ENCODE assay signal across 24 cellular contexts in the genomic region with DNA sequence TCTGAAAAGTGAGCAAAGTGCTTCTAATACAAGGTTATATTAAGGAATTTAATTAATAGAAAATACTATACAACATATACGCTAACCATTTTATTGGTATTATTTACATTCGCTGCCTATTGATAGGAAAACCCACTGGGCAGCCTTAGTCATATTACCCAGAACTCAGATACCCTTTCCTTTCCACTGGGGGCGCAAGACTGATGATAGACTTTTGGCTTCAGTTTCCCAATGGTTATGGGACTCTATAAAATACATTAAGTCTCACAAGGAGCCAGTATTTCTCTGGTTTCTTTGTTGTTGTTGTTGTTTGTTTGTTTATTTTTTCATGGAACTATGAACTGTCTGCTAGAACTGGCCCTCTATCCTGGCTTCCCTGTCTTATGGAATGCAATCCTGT.
DNase-seq lines count a peak whose midpoint lies in the region; ATAC-seq and TF ChIP-seq lines count a peak whose summit lies in the region.
"Had no signal": no experiment of that assay in that cellular context is flagged by ENCODE, and none has a peak within 500 bp of the region (broad histone marks: within the 10 kb centered on the region; RNA-seq: fewer than 3 reads in every experiment).

No MANE protein-coding gene starts in this region.

- no peaks in the 10 kb centered on the region for H3K36me3 Mint-ChIP-seq in WTC11
- H3K36me3 Mint-ChIP-seq: activated naive CD8-positive, alpha-beta T cell treated with anti-CD3 and anti-CD28 coated beads for 36 hours; IgD-negative memory B cell; natural killer cell treated with Interleukin-12 subunit alpha and Interleukin-12 subunit beta and Interleukin-15 and Interleukin-18, amount 100 ng/mL, for 72 hours had no signal

- H3K36me3 ChIP-seq in Loucy (ENCODE audit: insufficient read depth, low read length): no peaks in the 10 kb centered on the region
- H3K36me3 ChIP-seq in psoas muscle (ENCODE audit: insufficient read depth in 1 of 2, low read depth in 1 of 2): no peaks in the 10 kb centered on the region
- H3K36me3 ChIP-seq: esophagus muscularis mucosa, left ventricle myocardium inferior, sigmoid colon, upper lobe of right lung had no signal

- POLR2A ChIA-PET in WTC11 (lab: Charles Lee): no interaction called here

- intact Hi-C loops in psoas muscle (cut with DNase I): no loop called here

- peaks cover 4% of the 10 kb centered on the region; the same call in 1 of the 2 replicates for H3K4me1 Mint-ChIP-seq in WTC11
- H3K4me1 Mint-ChIP-seq: activated naive CD8-positive, alpha-beta T cell treated with anti-CD3 and anti-CD28 coated beads for 36 hours; activated T-helper 17 cell treated with anti-CD3 and anti-CD28 coated beads, Interleukin-2, amount 50 U/mL, for 72 hours; IgD-negative memory B cell had no signal

- H3K27me3 ChIP-seq in Loucy (ENCODE audit: insufficient read depth, low read length, poor library complexity, severe bottlenecking) (no peaks in the 10 kb centered on the region), psoas muscle (ENCODE audit: insufficient read depth in 3 of 3, low read length in 2 of 3) (no peaks in the 10 kb centered on the region)
- H3K27me3 ChIP-seq: esophagus muscularis mucosa, sigmoid colon, upper lobe of right lung had no signal

- no peaks in the 10 kb centered on the region for H3K9me2 ChIP-seq in Loucy (replicated peaks; ENCODE audit: low read depth, low read length)

- peak; percentile 41 for ATAC-seq in WTC11
- ATAC-seq in HG02763 (IDR thresholded peaks at IDR 0.05; ENCODE audit: unreplicated experiment): no peak
- ATAC-seq in psoas muscle: no peak
- ATAC-seq: activated T-helper 17 cell treated with anti-CD3 and anti-CD28 coated beads, Interleukin-2, amount 50 U/mL, for 72 hours; upper lobe of right lung had no signal

- 95 to 96% (median 96%) methylated on average over 3 of the region's 3 CpGs for WGBS in psoas muscle, 3 donors

- no peaks in the 10 kb centered on the region for H3K79me2 ChIP-seq in Loucy (ENCODE audit: insufficient read depth, low read length)

- H3K27ac Mint-ChIP-seq in WTC11: no peak overlapping the region
- H3K27ac Mint-ChIP-seq: activated naive CD8-positive, alpha-beta T cell treated with anti-CD3 and anti-CD28 coated beads for 36 hours; activated T-helper 17 cell treated with anti-CD3 and anti-CD28 coated beads, Interleukin-2, amount 50 U/mL, for 72 hours; IgD-negative memory B cell; natural killer cell treated with Interleukin-12 subunit alpha and Interleukin-12 subunit beta and Interleukin-15 and Interleukin-18, amount 100 ng/mL, for 72 hours had no signal

- H3K9ac ChIP-seq in Loucy (ENCODE audit: low read depth, low read length, poor library complexity, severe bottlenecking): no peak overlapping the region

- peaks cover 9% of the 10 kb centered on the region for H3K4me1 ChIP-seq in Loucy (ENCODE audit: insufficient read depth, low read length, poor library complexity, severe bottlenecking)
- no peaks in the 10 kb centered on the region for H3K4me1 ChIP-seq in psoas muscle
- H3K4me1 ChIP-seq: esophagus muscularis mucosa, left ventricle myocardium inferior, sigmoid colon, upper lobe of right lung had no signal

- H2AFZ ChIP-seq in Loucy (ENCODE audit: low read length): no peak overlapping the region

- no peaks in the 10 kb centered on the region for H3K27me3 Mint-ChIP-seq in WTC11 (ENCODE audit: low read depth)
- H3K27me3 Mint-ChIP-seq: activated naive CD8-positive, alpha-beta T cell treated with anti-CD3 and anti-CD28 coated beads for 36 hours; activated T-helper 17 cell treated with anti-CD3 and anti-CD28 coated beads, Interleukin-2, amount 50 U/mL, for 72 hours; IgD-negative memory B cell; natural killer cell treated with Interleukin-12 subunit alpha and Interleukin-12 subunit beta and Interleukin-15 and Interleukin-18, amount 100 ng/mL, for 72 hours had no signal

- TF ChIP-seq CTCF in 22Rv1 (IDR thresholded peaks at IDR 0.05) (peak; percentile 55), GM12865 (IDR thresholded peaks at IDR 0.05; ENCODE audit: insufficient read depth, low read depth, low read length, missing control alignments) (peak; percentile 32), Loucy (conservative IDR thresholded peaks at IDR 0.05; ENCODE audit: low read length) (peak; percentile 55), WTC11 (IDR thresholded peaks at IDR 0.05) (0 out of 2 replicates have a peak, but pooled peaks have one; percentile 16), psoas muscle (IDR thresholded peaks at IDR 0.05) (no peak)

- CTCF ChIA-PET in WTC11 (lab: Charles Lee): interaction anchor here (0.6 to 1.9 kb wide), 7 partner anchors 10 to 216 kb away, joined by 3 to 8 read pairs (median 3); no protein-coding TSS in a partner anchor

- H3K27ac ChIP-seq in 22Rv1 (no peak overlapping the region), psoas muscle (no peak overlapping the region), caudate nucleus (ENCODE audit: low read depth, low read length) (no peak overlapping the region)
- H3K27ac ChIP-seq: esophagus muscularis mucosa, left ventricle myocardium inferior, sigmoid colon, upper lobe of right lung had no signal

- H3K9me3 ChIP-seq in Loucy (ENCODE audit: insufficient read depth, low read depth, low read length) (no peaks in the 10 kb centered on the region), psoas muscle (no peaks in the 10 kb centered on the region)
- H3K9me3 ChIP-seq: esophagus muscularis mucosa, left ventricle myocardium inferior, sigmoid colon, upper lobe of right lung had no signal

- H3K4me3 ChIP-seq in GM12865 (ENCODE audit: low read depth, low read length) (no peak overlapping the region), Loucy (ENCODE audit: low read length, poor library complexity, severe bottlenecking) (no peak overlapping the region), psoas muscle (no peak overlapping the region)
- H3K4me3 ChIP-seq: esophagus muscularis mucosa, left ventricle myocardium inferior, sigmoid colon, upper lobe of right lung had no signal

- no peak overlapping the region for H3K4me3 Mint-ChIP-seq in WTC11
- H3K4me3 Mint-ChIP-seq: activated naive CD8-positive, alpha-beta T cell treated with anti-CD3 and anti-CD28 coated beads for 36 hours; activated T-helper 17 cell treated with anti-CD3 and anti-CD28 coated beads, Interleukin-2, amount 50 U/mL, for 72 hours; IgD-negative memory B cell; natural killer cell treated with Interleukin-12 subunit alpha and Interleukin-12 subunit beta and Interleukin-15 and Interleukin-18, amount 100 ng/mL, for 72 hours had no signal

- DNase-seq in GM12865 (ENCODE audit: low read depth) (no peak), WTC11 (ENCODE audit: low spot score) (no peak), psoas muscle (no peak), caudate nucleus (lab: John Stamatoyannopoulos, UW) (no peak)
- DNase-seq in activated CD4-positive, alpha-beta T cell treated with anti-CD3 and anti-CD28 coated beads, Interleukin-2, amount 50 U/mL, for 48 hours: no peak
- DNase-seq: activated CD4-positive, alpha-beta T cell treated with anti-CD3 and anti-CD28 coated beads for 4 hours; activated naive CD8-positive, alpha-beta T cell treated with anti-CD3 and anti-CD28 coated beads for 36 hours; C1 segment of cervical spinal cord; Calu3; hippocampal formation; left ventricle myocardium inferior; NCI-H146; NCI-H748 treated with DMSO at 0.1 percent for 48 hours; sigmoid colon; stimulated activated CD4-positive, alpha-beta T cell treated with anti-CD3 and anti-CD28 coated beads, Interleukin-15, amount 100 ng/mL, for 24 hours; T-helper 1 cell; upper lobe of right lung had no signal

- no peaks in the 10 kb centered on the region for H3F3A ChIP-seq in Loucy (ENCODE audit: low read depth)

- no peaks in the 10 kb centered on the region for H4K20me1 ChIP-seq in Loucy (ENCODE audit: insufficient read depth, low read length, poor library complexity, severe bottlenecking)

- no peaks in the 10 kb centered on the region for H3K9me3 Mint-ChIP-seq in WTC11
- H3K9me3 Mint-ChIP-seq: activated naive CD8-positive, alpha-beta T cell treated with anti-CD3 and anti-CD28 coated beads for 36 hours; activated T-helper 17 cell treated with anti-CD3 and anti-CD28 coated beads, Interleukin-2, amount 50 U/mL, for 72 hours; natural killer cell treated with Interleukin-12 subunit alpha and Interleukin-12 subunit beta and Interleukin-15 and Interleukin-18, amount 100 ng/mL, for 72 hours had no signal

- no peak overlapping the region for H3K4me2 ChIP-seq in Loucy (ENCODE audit: low read depth, low read length, poor library complexity, severe bottlenecking)

TF ChIP-seq in WTC11, 78 proteins besides CTCF, POLR2A, EP300 and RAD21:
- TF ChIP-seq ZBTB21 (CRISPR knock-in tag; IDR thresholded peaks at IDR 0.05; ENCODE audit: borderline replicate concordance) (no peak), SP1 (CRISPR knock-in tag; conservative IDR thresholded peaks at IDR 0.05) (no peak), KAT7 (CRISPR knock-in tag; IDR thresholded peaks at IDR 0.05; ENCODE audit: borderline replicate concordance) (no peak), ZNF416 (CRISPR knock-in tag; IDR thresholded peaks at IDR 0.05) (no peak)
- TF ChIP-seq, protein P1, sequence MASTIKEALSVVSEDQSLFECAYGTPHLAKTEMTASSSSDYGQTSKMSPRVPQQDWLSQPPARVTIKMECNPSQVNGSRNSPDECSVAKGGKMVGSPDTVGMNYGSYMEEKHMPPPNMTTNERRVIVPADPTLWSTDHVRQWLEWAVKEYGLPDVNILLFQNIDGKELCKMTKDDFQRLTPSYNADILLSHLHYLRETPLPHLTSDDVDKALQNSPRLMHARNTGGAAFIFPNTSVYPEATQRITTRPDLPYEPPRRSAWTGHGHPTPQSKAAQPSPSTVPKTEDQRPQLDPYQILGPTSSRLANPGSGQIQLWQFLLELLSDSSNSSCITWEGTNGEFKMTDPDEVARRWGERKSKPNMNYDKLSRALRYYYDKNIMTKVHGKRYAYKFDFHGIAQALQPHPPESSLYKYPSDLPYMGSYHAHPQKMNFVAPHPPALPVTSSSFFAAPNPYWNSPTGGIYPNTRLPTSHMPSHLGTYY (CRISPR knock-in tag; IDR thresholded peaks at IDR 0.05): no peak
- TF ChIP-seq, protein P2, sequence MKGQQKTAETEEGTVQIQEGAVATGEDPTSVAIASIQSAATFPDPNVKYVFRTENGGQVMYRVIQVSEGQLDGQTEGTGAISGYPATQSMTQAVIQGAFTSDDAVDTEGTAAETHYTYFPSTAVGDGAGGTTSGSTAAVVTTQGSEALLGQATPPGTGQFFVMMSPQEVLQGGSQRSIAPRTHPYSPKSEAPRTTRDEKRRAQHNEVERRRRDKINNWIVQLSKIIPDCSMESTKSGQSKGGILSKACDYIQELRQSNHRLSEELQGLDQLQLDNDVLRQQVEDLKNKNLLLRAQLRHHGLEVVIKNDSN (CRISPR knock-in tag; IDR thresholded peaks at IDR 0.05): no peak
